ENCODE assay signal across 1 cellular context in genomic region chr19:1094655-1094977, GRCh38.
TF ChIP-seq lines count a peak whose summit lies in the region.

No MANE protein-coding gene starts in this region.

TF ChIP-seq in H1, 55 proteins besides CTCF, POLR2A, EP300 and RAD21:
- TF ChIP-seq SRF (IDR thresholded peaks at IDR 0.05; ENCODE audit: low read depth, low read length) (no peak), BRCA1 (IDR thresholded peaks at IDR 0.05; ENCODE audit: low read depth, low read length) (no peak), PHF8 (conservative IDR thresholded peaks at IDR 0.05; ENCODE audit: low read depth, low read length) (no peak), MAFK (IDR thresholded peaks at IDR 0.05; ENCODE audit: low read depth, low read length) (no peak), NRF1 (IDR thresholded peaks at IDR 0.05; ENCODE audit: low read depth, low read length) (no peak), KDM5A (IDR thresholded peaks at IDR 0.05; ENCODE audit: low read length) (no peak), SP2 (IDR thresholded peaks at IDR 0.05; ENCODE audit: low read length) (no peak), ASH2L (IDR thresholded peaks at IDR 0.05; ENCODE audit: low read length) (no peak), CHD2 (IDR thresholded peaks at IDR 0.05; ENCODE audit: low read length) (no peak), FOSL1 (IDR thresholded peaks at IDR 0.05; ENCODE audit: insufficient read depth, low read depth, low read length) (no peak), RXRA (IDR thresholded peaks at IDR 0.05; ENCODE audit: insufficient read depth, low read depth, low read length) (no peak)
- TF ChIP-seq, protein P1, sequence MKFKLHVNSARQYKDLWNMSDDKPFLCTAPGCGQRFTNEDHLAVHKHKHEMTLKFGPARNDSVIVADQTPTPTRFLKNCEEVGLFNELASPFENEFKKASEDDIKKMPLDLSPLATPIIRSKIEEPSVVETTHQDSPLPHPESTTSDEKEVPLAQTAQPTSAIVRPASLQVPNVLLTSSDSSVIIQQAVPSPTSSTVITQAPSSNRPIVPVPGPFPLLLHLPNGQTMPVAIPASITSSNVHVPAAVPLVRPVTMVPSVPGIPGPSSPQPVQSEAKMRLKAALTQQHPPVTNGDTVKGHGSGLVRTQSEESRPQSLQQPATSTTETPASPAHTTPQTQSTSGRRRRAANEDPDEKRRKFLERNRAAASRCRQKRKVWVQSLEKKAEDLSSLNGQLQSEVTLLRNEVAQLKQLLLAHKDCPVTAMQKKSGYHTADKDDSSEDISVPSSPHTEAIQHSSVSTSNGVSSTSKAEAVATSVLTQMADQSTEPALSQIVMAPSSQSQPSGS (IDR thresholded peaks at IDR 0.05; ENCODE audit: low read length), result no peak
TF ChIP-seq in H1: peak in this region for 0.
